14 cellular contexts compared by ENCODE assay signal in the genomic region with DNA sequence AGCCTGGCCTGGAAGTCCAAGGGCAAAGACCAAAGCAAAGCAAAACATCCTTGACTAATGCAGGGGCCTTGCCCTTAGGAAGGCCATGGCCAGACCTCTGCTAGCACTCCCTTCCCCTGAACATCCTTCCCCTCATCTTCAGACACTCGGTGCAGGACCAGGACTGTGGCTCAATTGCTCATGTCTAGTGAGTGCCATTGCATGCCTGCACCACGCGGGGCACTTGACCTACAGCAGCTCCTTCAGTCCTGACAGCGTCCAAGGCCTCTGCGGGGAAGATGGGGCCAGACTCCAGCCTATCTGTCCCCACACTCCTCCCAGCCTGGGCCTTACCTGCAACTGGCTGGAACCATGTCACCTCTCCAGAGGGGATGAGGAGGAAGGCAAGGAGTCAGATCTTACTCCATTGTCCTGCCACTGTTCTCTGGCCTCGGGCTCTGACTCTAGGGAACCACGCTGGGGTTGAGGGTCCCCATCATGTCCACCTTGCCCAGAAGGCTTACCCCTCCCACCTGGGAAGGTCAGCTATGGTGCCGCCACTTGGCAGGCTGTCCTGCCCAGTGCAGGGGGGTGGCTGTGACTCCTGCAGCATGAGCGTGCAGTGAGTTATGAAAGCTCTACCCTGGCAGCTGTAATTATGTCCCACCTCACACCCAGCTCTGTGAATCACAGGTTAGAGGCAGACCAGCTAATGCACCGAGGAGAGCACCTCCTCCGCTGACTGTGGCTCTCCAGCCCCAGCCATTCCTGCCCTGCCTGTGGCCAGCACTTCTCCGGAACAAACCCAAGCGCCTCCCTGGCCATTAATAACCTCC. TPM values are rescaled to one million over a fixed set of nuclear protein-coding genes. Genes with fewer than 3 reads are reported as not detected.
A peak's percentile ranks its signal among the peaks of the same experiment; 100 is the strongest.
DNase-seq lines count a peak whose midpoint lies in the region; ATAC-seq and TF ChIP-seq lines count a peak whose summit lies in the region.
"Had no signal": no experiment of that assay in that cellular context is flagged by ENCODE, and none has a peak within 500 bp of the region (broad histone marks: within the 10 kb centered on the region; RNA-seq: fewer than 3 reads in every experiment).

No MANE protein-coding gene starts in this region.

- H3K4me1 ChIP-seq in BE2C, result no peaks in the 10 kb centered on the region
- H3K4me1 ChIP-seq: thyroid gland had no signal

- no peaks in the 10 kb centered on the region for H3K36me3 ChIP-seq in BE2C
- H3K36me3 ChIP-seq: thyroid gland had no signal

- TF ChIP-seq CTCF in BE2C (IDR thresholded peaks at IDR 0.05; ENCODE audit: low read depth, low read length) (0 out of 2 replicates have a peak, but pooled peaks have one; percentile 11), WTC11 (IDR thresholded peaks at IDR 0.05) (0 out of 2 replicates have a peak, but pooled peaks have one; percentile 27)

- no peaks in the 10 kb centered on the region for H3K27me3 ChIP-seq in BE2C
- H3K27me3 ChIP-seq: thyroid gland had no signal

- H3K36me3 Mint-ChIP-seq in WTC11, result no peaks in the 10 kb centered on the region
- H3K36me3 Mint-ChIP-seq in activated T-helper 17 cell treated with anti-CD3 and anti-CD28 coated beads, Interleukin-2, amount 50 U/mL, for 72 hours (ENCODE audit: low read depth), result no peaks in the 10 kb centered on the region
- H3K36me3 Mint-ChIP-seq: naive thymus-derived CD8-positive, alpha-beta T cell had no signal

- peak; percentile 40 for ATAC-seq in HG02759 (IDR thresholded peaks at IDR 0.05; ENCODE audit: unreplicated experiment)
- ATAC-seq in WTC11, result peak; percentile 93
- ATAC-seq in activated T-helper 17 cell treated with anti-CD3 and anti-CD28 coated beads, Interleukin-2, amount 50 U/mL, for 72 hours (replicated peaks), result no peak
- ATAC-seq: naive thymus-derived CD8-positive, alpha-beta T cell had no signal

- no peaks in the 10 kb centered on the region for H3K4me1 Mint-ChIP-seq in WTC11
- H3K4me1 Mint-ChIP-seq in activated T-helper 17 cell treated with anti-CD3 and anti-CD28 coated beads, Interleukin-2, amount 50 U/mL, for 72 hours, result no peaks in the 10 kb centered on the region
- H3K4me1 Mint-ChIP-seq: naive thymus-derived CD8-positive, alpha-beta T cell had no signal

- H3K27me3 Mint-ChIP-seq in WTC11 (ENCODE audit: low read depth), result no peaks in the 10 kb centered on the region; the same call in 1 of the 2 replicates
- H3K27me3 Mint-ChIP-seq in activated T-helper 17 cell treated with anti-CD3 and anti-CD28 coated beads, Interleukin-2, amount 50 U/mL, for 72 hours, result peaks cover 11% of the 10 kb centered on the region

- POLR2A ChIA-PET in WTC11 (lab: Charles Lee), result no interaction called here

- no peaks in the 10 kb centered on the region for H3K9me3 Mint-ChIP-seq in WTC11
- no peaks in the 10 kb centered on the region for H3K9me3 Mint-ChIP-seq in activated T-helper 17 cell treated with anti-CD3 and anti-CD28 coated beads, Interleukin-2, amount 50 U/mL, for 72 hours
- H3K9me3 Mint-ChIP-seq: naive thymus-derived CD8-positive, alpha-beta T cell had no signal

- no peak overlapping the region for H3K27ac Mint-ChIP-seq in WTC11
- H3K27ac Mint-ChIP-seq in activated T-helper 17 cell treated with anti-CD3 and anti-CD28 coated beads, Interleukin-2, amount 50 U/mL, for 72 hours, result no peak overlapping the region
- H3K27ac Mint-ChIP-seq: naive thymus-derived CD8-positive, alpha-beta T cell had no signal

- H3K4me3 Mint-ChIP-seq in WTC11, result no peak overlapping the region
- H3K4me3 Mint-ChIP-seq in activated T-helper 17 cell treated with anti-CD3 and anti-CD28 coated beads, Interleukin-2, amount 50 U/mL, for 72 hours, result no peak overlapping the region
- H3K4me3 Mint-ChIP-seq: naive thymus-derived CD8-positive, alpha-beta T cell had no signal

- no peaks in the 10 kb centered on the region for H3K9me3 ChIP-seq in BE2C
- H3K9me3 ChIP-seq: thyroid gland had no signal

- no peak for DNase-seq in BE2C
- DNase-seq in WTC11 (ENCODE audit: low spot score), result peak; percentile 44
- DNase-seq in kidney tubule cell (ENCODE audit: low spot score), result peak; percentile 7
- DNase-seq in NCI-H2227 (lab: John Stamatoyannopoulos, UW; ENCODE audit: unreplicated experiment), result no peak
- no peak for DNase-seq in dermis blood vessel endothelial cell
- no peak for DNase-seq in NCI-H2081 treated with DMSO at 0.1 percent for 48 hours (lab: John Stamatoyannopoulos, UW)
- DNase-seq: activated T-cell treated with anti-CD3 and anti-CD28 coated beads, Interleukin-2, amount 50 U/mL, for 48 hours; hippocampal formation; naive thymus-derived CD8-positive, alpha-beta T cell; stimulated activated CD4-positive, alpha-beta T cell treated with anti-CD3 and anti-CD28 coated beads, Interleukin-4, amount 100 ng/mL, for 1 hour; thyroid gland had no signal

- no peak overlapping the region for H3K4me3 ChIP-seq in BE2C (ENCODE audit: low read depth, low read length)
- H3K4me3 ChIP-seq: thyroid gland had no signal

- CTCF ChIA-PET in WTC11 (lab: Charles Lee), result interaction anchor here (0.6 to 1.7 kb wide), 8 partner anchors 8 to 55 kb away, joined by 3 to 6 read pairs (median 3); no protein-coding TSS in a partner anchor

TF ChIP-seq in WTC11, 78 proteins besides CTCF, POLR2A, EP300 and RAD21:
- TF ChIP-seq FOXK1 (CRISPR knock-in tag; IDR thresholded peaks at IDR 0.05) (no peak), NR3C1 (CRISPR knock-in tag; conservative IDR thresholded peaks at IDR 0.05; ENCODE audit: low read depth) (no peak), NR2C2 (CRISPR knock-in tag; IDR thresholded peaks at IDR 0.05) (no peak), MYBL2 (CRISPR knock-in tag; IDR thresholded peaks at IDR 0.05) (no peak)

RNA-seq across cellular contexts. Expression of gene DRGX, which starts 16.1 kb away (rescaled TPM):
- polyA plus RNA-seq in BE2C (2012; ENCODE audit: insufficient read depth, insufficient read length, low read depth), result 16.4 TPM
- not detected in 3 replicates for total RNA-seq in WTC11 (2021)
- not detected in 2 replicates for total RNA-seq in dermis blood vessel endothelial cell
- not detected for total RNA-seq in activated T-helper 17 cell treated with anti-CD3 and anti-CD28 coated beads, Interleukin-2, amount 50 U/mL, for 72 hours
- total RNA-seq: naive thymus-derived CD8-positive, alpha-beta T cell; T-helper 2 cell treated with Interferon-gamma antibody and Interleukin-4, amounts not matched to agents 100 ng/mL and 5 ng/mL, for 36 hours; thyroid gland had no signal
- polyA plus RNA-seq: naive thymus-derived CD8-positive, alpha-beta T cell had no signal

Comparison
In these comparisons a context has a peak if more than half of its experiments do, and no peak if none do; other contexts are left out.
1. DNase-seq: peak in WTC11 (single experiment) and kidney tubule cell (single experiment); none in BE2C (single experiment), NCI-H2227 (single experiment), dermis blood vessel endothelial cell (single experiment) and NCI-H2081 treated with DMSO at 0.1 percent for 48 hours (single experiment).